Comparison of ENCODE assay signal across 25 cellular contexts in genomic region chr4:124726269-124726668, GRCh38. TPM values are rescaled to one million over a fixed set of nuclear protein-coding genes. Genes with fewer than 3 reads are reported as not detected.
DNase-seq lines count a peak whose midpoint lies in the region; ATAC-seq, FAIRE-seq and TF ChIP-seq lines count a peak whose summit lies in the region.
"Had no signal": no experiment of that assay in that cellular context is flagged by ENCODE, and none has a peak within 500 bp of the region (broad histone marks: within the 10 kb centered on the region; RNA-seq: fewer than 3 reads in every experiment).

No MANE protein-coding gene starts in this region.

- H3K79me2 ChIP-seq in PC-3 (ENCODE audit: low read length), result no peaks in the 10 kb centered on the region

- H4K20me1 ChIP-seq in IMR-90 (ENCODE audit: insufficient read depth, low read length) (no peaks in the 10 kb centered on the region), PC-3 (ENCODE audit: low read length) (no peaks in the 10 kb centered on the region)
- H4K20me1 ChIP-seq: BLaER1 had no signal

- intact Hi-C loops in IMR-90 (cut with micrococcal nuclease) (no loop called here), PC-3 (cut with micrococcal nuclease) (no loop called here), left cardiac atrium (cut with DNase I) (no loop called here)

- H3K18ac ChIP-seq in IMR-90 (ENCODE audit: low read depth, low read length), result no peak overlapping the region

- H2BK15ac ChIP-seq in IMR-90 (ENCODE audit: low read depth, low read length), result no peak overlapping the region

- FAIRE-seq in bronchial epithelial cell (lab: Jason Lieb, UNC), result no peak
- FAIRE-seq: A204.1, G401.6, GM12878, GM19239 had no signal

- H3K79me1 ChIP-seq in IMR-90 (ENCODE audit: low read depth in 1 of 2, low read length in 2 of 2), result no peaks in the 10 kb centered on the region

- H4K8ac ChIP-seq in IMR-90 (ENCODE audit: low read depth in 2 of 2, low read length in 2 of 2), result no peak overlapping the region

- no peak overlapping the region for H3K56ac ChIP-seq in IMR-90 (ENCODE audit: extremely low read depth, insufficient read depth, low read length)

- H4K91ac ChIP-seq in IMR-90 (ENCODE audit: insufficient read depth, low read depth, low read length), result no peak overlapping the region

- H3K27ac ChIP-seq in IMR-90 (ENCODE audit: insufficient read depth, low read length) (no peak overlapping the region), PC-3 (ENCODE audit: low read length) (peak overlapping the region; percentile 91), epithelial cell of prostate (peak overlapping the region; percentile 14)
- H3K27ac ChIP-seq: BLaER1 had no signal

- ATAC-seq in IMR-90 (ENCODE audit: low read depth) (no peak), PC-3 (peak; percentile 86), HG03175 (IDR thresholded peaks at IDR 0.05; ENCODE audit: unreplicated experiment) (no peak), left cardiac atrium (no peak)
- ATAC-seq: GM12878 had no signal

- WGBS in IMR-90 (ENCODE audit: extremely low coverage in 2 of 2, insufficient read length in 1 of 2), 2 experiments, result no CpG with 5 or more reads among the region's 3 CpGs

- H2BK20ac ChIP-seq in IMR-90 (ENCODE audit: low read depth, low read length), result 0 out of 2 replicates have a peak overlapping the region, but pooled peaks have one; percentile 29

- DNase-seq in IMR-90 (no peak), PC-3 (peak; percentile 82), bronchial epithelial cell (ENCODE audit: low read depth) (peak; percentile 88), epithelial cell of prostate (ENCODE audit: low read depth, low spot score) (no peak), NCI-H128 (lab: John Stamatoyannopoulos, UW; ENCODE audit: unreplicated experiment) (no peak), DMS53 (lab: John Stamatoyannopoulos, UW) (no peak), left cardiac atrium (no peak)
- DNase-seq: 8988T; ACHN; BE2C; C1 segment of cervical spinal cord; CD4-positive, alpha-beta memory T cell; CD4-positive, CD25-positive, alpha-beta regulatory T cell; CD8-positive, alpha-beta memory T cell; COR-L47; DMS 273 treated with DMSO at 0.1 percent for 48 hours; DMS153; DMS79 treated with DMSO at 0.1 percent for 48 hours; GF-D8 had no signal

- H3K4me3 ChIP-seq in IMR-90 (ENCODE audit: insufficient read depth, low read depth, low read length), result no peak overlapping the region
- H3K4me3 ChIP-seq in PC-3 (ENCODE audit: low read length), result no peak overlapping the region
- no peak overlapping the region for H3K4me3 ChIP-seq in bronchial epithelial cell (ENCODE audit: low read depth, low read length)
- H3K4me3 ChIP-seq: BLaER1, GM12878 had no signal

- no peak overlapping the region for H2AK5ac ChIP-seq in IMR-90 (ENCODE audit: low read depth, low read length)

- no peak overlapping the region for H2AK9ac ChIP-seq in IMR-90 (replicated peaks; ENCODE audit: low read depth, low read length, poor library complexity)

- H3K4me2 ChIP-seq in IMR-90 (ENCODE audit: low read depth, low read length), result no peak overlapping the region
- H3K4me2 ChIP-seq in PC-3 (ENCODE audit: low read length), result peak overlapping the region; percentile 60
- H3K4me2 ChIP-seq: BLaER1 had no signal

- dilution Hi-C loops in IMR-90 (cut with HindIII; ENCODE audit: low sequenced_read_pairs, unreplicated experiment), result no loop called here

- no peak overlapping the region for H3K4ac ChIP-seq in IMR-90 (ENCODE audit: low read depth, low read length)

- H2BK5ac ChIP-seq in IMR-90 (ENCODE audit: low read depth, low read length, poor library complexity, severe bottlenecking), result no peak overlapping the region

- H2BK120ac ChIP-seq in IMR-90 (ENCODE audit: low read depth, low read length), result no peak overlapping the region

- BruUV-seq in IMR-90 (replicated peaks; lab: Mats Ljungman, UMichigan) (no TSS peak), PC-3 (replicated peaks; lab: Mats Ljungman, UMichigan) (no TSS peak)

- H3K27me3 ChIP-seq in IMR-90 (ENCODE audit: control insufficient read depth, insufficient read depth, low read length), result no peaks in the 10 kb centered on the region
- no peaks in the 10 kb centered on the region for H3K27me3 ChIP-seq in PC-3 (ENCODE audit: low read length)
- H3K27me3 ChIP-seq in bronchial epithelial cell (ENCODE audit: control insufficient read depth, insufficient read depth, low read length), result no peaks in the 10 kb centered on the region
- H3K27me3 ChIP-seq: BE2C, BLaER1 had no signal

- H3K9ac ChIP-seq in IMR-90 (ENCODE audit: low read depth, low read length) (no peak overlapping the region), PC-3 (ENCODE audit: low read length) (peak overlapping the region; percentile 62; the same call in 1 of the 2 replicates)
- H3K9ac ChIP-seq: BLaER1 had no signal

- H3K4me1 ChIP-seq in IMR-90 (ENCODE audit: control insufficient read depth, insufficient read depth, low read length), result peaks cover 3% of the 10 kb centered on the region
- peaks cover 44% of the 10 kb centered on the region for H3K4me1 ChIP-seq in PC-3 (ENCODE audit: insufficient read depth, low read length)
- H3K4me1 ChIP-seq: BE2C, BLaER1 had no signal

- no peaks in the 10 kb centered on the region for H3K9me2 ChIP-seq in PC-3 (replicated peaks; ENCODE audit: low read length)

- H3K9me1 ChIP-seq in IMR-90 (ENCODE audit: insufficient read depth, low read length), result no peaks in the 10 kb centered on the region

- H3K36me3 ChIP-seq in IMR-90 (ENCODE audit: control insufficient read depth, insufficient read depth, low read length) (no peaks in the 10 kb centered on the region), PC-3 (ENCODE audit: low read depth, low read length) (no peaks in the 10 kb centered on the region), bronchial epithelial cell (ENCODE audit: control insufficient read depth, insufficient read depth, low read length) (no peaks in the 10 kb centered on the region)
- H3K36me3 ChIP-seq: BE2C, BLaER1 had no signal

- H3F3A ChIP-seq in PC-3 (ENCODE audit: low read length, unreplicated experiment), result peaks cover 6% of the 10 kb centered on the region

- TF ChIP-seq CTCF in IMR-90 (conservative IDR thresholded peaks at IDR 0.05; ENCODE audit: low read depth, low read length) (no peak), PC-3 (conservative IDR thresholded peaks at IDR 0.05; ENCODE audit: low read depth, low read length) (no peak), bronchial epithelial cell (IDR thresholded peaks at IDR 0.05; ENCODE audit: insufficient read depth, low read length, severe bottlenecking) (no peak)

- no peak overlapping the region for H4K5ac ChIP-seq in IMR-90 (ENCODE audit: low read depth, low read length)

- TF ChIP-seq RAD21 in IMR-90 (IDR thresholded peaks at IDR 0.05; ENCODE audit: low read length), result no peak

- no peaks in the 10 kb centered on the region for H3K9me3 ChIP-seq in IMR-90 (ENCODE audit: control insufficient read depth, insufficient read depth, low read length)
- H3K9me3 ChIP-seq in PC-3 (ENCODE audit: low read length), result no peaks in the 10 kb centered on the region
- H3K9me3 ChIP-seq: BE2C, BLaER1 had no signal

- in situ Hi-C loops in IMR-90 (cut with MboI; ENCODE audit: low sequenced_read_pairs), result no loop called here

- H2AFZ ChIP-seq in IMR-90 (replicated peaks; ENCODE audit: low read length, poor library complexity) (no peak overlapping the region), PC-3 (ENCODE audit: low read length) (no peak overlapping the region)

- CTCF ChIA-PET in IMR-90 (lab: Yijun Ruan, JAX), result no interaction called here
- CTCF ChIA-PET in PC-3 (lab: Charles Lee), result no interaction called here

- H3K14ac ChIP-seq in IMR-90 (replicated peaks; ENCODE audit: low read depth, low read length), result no peak overlapping the region

- POLR2A ChIA-PET in IMR-90 (lab: Charles Lee; ENCODE audit: unreplicated experiment) (no interaction called here), PC-3 (lab: Charles Lee; ENCODE audit: unreplicated experiment) (no interaction called here)

- H3K23ac ChIP-seq in IMR-90 (ENCODE audit: low read depth, low read length), result peak overlapping the region; percentile 70; the same call in 1 of the 2 replicates

- TF ChIP-seq POLR2A in IMR-90 (IDR thresholded peaks at IDR 0.05; ENCODE audit: low read depth, low read length), result no peak

TF ChIP-seq in IMR-90, 13 proteins besides CTCF, POLR2A, EP300 and RAD21 (continues in another document):
- TF ChIP-seq USF2 (IDR thresholded peaks at IDR 0.05; ENCODE audit: low read depth, low read length) (no peak), MAFK (IDR thresholded peaks at IDR 0.05; ENCODE audit: low read depth, low read length) (no peak), ELK1 (IDR thresholded peaks at IDR 0.05; ENCODE audit: borderline replicate concordance, low read depth, low read length) (no peak), NFE2L2 (IDR thresholded peaks at IDR 0.05; ENCODE audit: low read depth, low read length) (no peak), SMC3 (IDR thresholded peaks at IDR 0.05; ENCODE audit: low read depth, low read length) (no peak), RFX5 (IDR thresholded peaks at IDR 0.05; ENCODE audit: low read depth, low read length) (no peak), MAZ (IDR thresholded peaks at IDR 0.05; ENCODE audit: borderline replicate concordance, low read depth, low read length) (no peak), FOS (IDR thresholded peaks at IDR 0.05; ENCODE audit: low read depth, low read length) (no peak), RCOR1 (IDR thresholded peaks at IDR 0.05; ENCODE audit: insufficient replicate concordance, low read length) (no peak), MXI1 (IDR thresholded peaks at IDR 0.05; ENCODE audit: borderline replicate concordance, low read depth, low read length) (no peak)

RNA-seq across cellular contexts. Expression of gene ANKRD50, which starts 13.7 kb away (rescaled TPM):
- total RNA-seq in IMR-90 (2012; rRNA removed) (35.3 and 45.8 TPM in 2 replicates), PC-3 (2014; rRNA removed) (26.3 and 29.3 TPM in 2 replicates), bronchial epithelial cell (32.6 and 36.3 TPM in 2 replicates), left cardiac atrium (10 to 100 TPM in 1 of 2 donors, 1 to 10 TPM in 1; 6.8 to 11.0 TPM)
- 6.4 and 8.1 TPM in 2 replicates for polyA plus RNA-seq in IMR-90 (2012; rRNA removed)
- polyA plus RNA-seq in IMR-90 (2012; cell fraction: cytosol; rRNA removed), result 1.2 and 1.4 TPM in 2 replicates
- 1.5 and 12.4 TPM in 2 replicates for polyA plus RNA-seq in IMR-90 (2012; cell fraction: nucleus; rRNA removed; ENCODE audit: low replicate concordance)

Comparison
In these comparisons a context has a peak if more than half of its experiments do, and no peak if none do; other contexts are left out.
1. DNase-seq: peak in PC-3 (single experiment) and bronchial epithelial cell (single experiment); none in IMR-90 (single experiment), epithelial cell of prostate (single experiment), NCI-H128 (single experiment), DMS53 (single experiment) and left cardiac atrium (single experiment).